In genomic region chr15:43168192-43169107, GRCh38 we compare ENCODE assay signal across 10 cellular contexts. TPM values are rescaled to one million over a fixed set of nuclear protein-coding genes. Genes with fewer than 3 reads are reported as not detected.
DNase-seq lines count a peak whose midpoint lies in the region; ATAC-seq, FAIRE-seq and TF ChIP-seq lines count a peak whose summit lies in the region.
"Had no signal": no experiment of that assay in that cellular context is flagged by ENCODE, and none has a peak within 500 bp of the region (broad histone marks: within the 10 kb centered on the region; RNA-seq: fewer than 3 reads in every experiment).

No MANE protein-coding gene starts in this region.

- peaks cover 7% of the 10 kb centered on the region for H3K9me3 Mint-ChIP-seq in astrocyte (ENCODE audit: unreplicated experiment)

- peaks cover 2% of the 10 kb centered on the region for H3K36me3 ChIP-seq in astrocyte (ENCODE audit: insufficient read depth, low read length)

- ATAC-seq in GM21515 (IDR thresholded peaks at IDR 0.05; ENCODE audit: unreplicated experiment) (no peak), HG03175 (IDR thresholded peaks at IDR 0.05; ENCODE audit: unreplicated experiment) (no peak)

- no peak overlapping the region for H3K27ac ChIP-seq in astrocyte (ENCODE audit: low read depth, low read length)
- H3K27ac ChIP-seq: lower lobe of right lung had no signal

- peaks cover 19% of the 10 kb centered on the region for H3K4me1 Mint-ChIP-seq in astrocyte (ENCODE audit: low read depth, unreplicated experiment)

- H3K9me3 ChIP-seq in astrocyte (ENCODE audit: insufficient read depth, low read depth, low read length), result no peaks in the 10 kb centered on the region

- no peak overlapping the region for H3K4me3 Mint-ChIP-seq in astrocyte (ENCODE audit: unreplicated experiment)

- no peak overlapping the region for H3K9ac ChIP-seq in astrocyte (ENCODE audit: low read length)

- H3K4me2 ChIP-seq in astrocyte (ENCODE audit: low read length), result peak overlapping the region; percentile 45

- DNase-seq in LHCN-M2 (ENCODE audit: low read depth), result peak; percentile 14
- peak; percentile 77 for DNase-seq in astrocyte (ENCODE audit: low read depth)
- peak; percentile 56 for DNase-seq in glomerular visceral epithelial cell (ENCODE audit: extremely low spot score)
- peak; percentile 28 for DNase-seq in smooth muscle cell of the brain vasculature (ENCODE audit: low read depth, low spot score)
- no peak for DNase-seq in NOMO-1 (lab: John Stamatoyannopoulos, UW; ENCODE audit: unreplicated experiment in 2 of 2)
- DNase-seq: lower lobe of right lung; NCI-H1417 treated with DMSO at 0.1 percent for 48 hours; stimulated activated CD4-positive, alpha-beta T cell treated with anti-CD3 and anti-CD28 coated beads, Interleukin-12 subunit alpha, Interleukin-12 subunit beta, amount 100 ng/mL, for 4 hours had no signal

- H4K20me1 ChIP-seq in astrocyte (ENCODE audit: insufficient read depth, low read length), result no peaks in the 10 kb centered on the region

- H3K4me1 ChIP-seq in astrocyte (ENCODE audit: insufficient read depth, low read length), result peaks cover 22% of the 10 kb centered on the region
- H3K4me1 ChIP-seq: lower lobe of right lung had no signal

- H3K27me3 ChIP-seq in astrocyte (ENCODE audit: insufficient read depth, low read length), result no peaks in the 10 kb centered on the region

- H3K4me3 ChIP-seq in astrocyte (ENCODE audit: insufficient read depth, low read depth, low read length), result no peak overlapping the region
- H3K4me3 ChIP-seq: lower lobe of right lung had no signal

- H3K79me2 ChIP-seq in astrocyte (ENCODE audit: insufficient read depth, low read length), result no peaks in the 10 kb centered on the region

- H3K36me3 Mint-ChIP-seq in astrocyte (ENCODE audit: low read depth, unreplicated experiment), result peaks cover 17% of the 10 kb centered on the region

- FAIRE-seq in astrocyte (lab: Jason Lieb, UNC), result no peak

- no peak for TF ChIP-seq CTCF in astrocyte (IDR thresholded peaks at IDR 0.05; ENCODE audit: insufficient read depth, low read depth, low read length)

- H3K27ac Mint-ChIP-seq in astrocyte (ENCODE audit: unreplicated experiment), result peak overlapping the region; percentile 69

- no peaks in the 10 kb centered on the region for H3K27me3 Mint-ChIP-seq in astrocyte (ENCODE audit: low read depth, unreplicated experiment)

- H2AFZ ChIP-seq in astrocyte (ENCODE audit: low read depth, low read length), result no peak overlapping the region

RNA-seq across cellular contexts. Expression of gene CCNDBP1, which starts 16.8 kb away (rescaled TPM):
- total RNA-seq in LHCN-M2 (2014; rRNA removed), result 50.1 and 53.2 TPM in 2 replicates
- 41.9 TPM for polyA plus RNA-seq in LHCN-M2 (2012)
- total RNA-seq in astrocyte, result 35.7 and 37.0 TPM in 2 replicates

RNA-seq across cellular contexts. Expression of gene TMEM62, which starts 35.1 kb away (rescaled TPM):
- 5.2 and 5.7 TPM in 2 replicates for total RNA-seq in LHCN-M2 (2014; rRNA removed)
- 3.5 TPM for polyA plus RNA-seq in LHCN-M2 (2012)
- 14.0 and 15.2 TPM in 2 replicates for total RNA-seq in astrocyte

RNA-seq across cellular contexts. Expression of gene EPB42, which starts 52.4 kb away (rescaled TPM):
- total RNA-seq in LHCN-M2 (2014; rRNA removed) (not detected in 2 replicates), astrocyte (not detected in 2 replicates)
- polyA plus RNA-seq in LHCN-M2 (2012), result not detected
- total RNA-seq: lower lobe of right lung had no signal

Comparison
In these comparisons a context has a peak if more than half of its experiments do, and no peak if none do; other contexts are left out.
1. DNase-seq: peak in LHCN-M2 (single experiment), astrocyte (single experiment), glomerular visceral epithelial cell (single experiment) and smooth muscle cell of the brain vasculature (single experiment); none in NOMO-1 (0 of 2).